20 cellular contexts compared by ENCODE assay signal in the genomic region with DNA sequence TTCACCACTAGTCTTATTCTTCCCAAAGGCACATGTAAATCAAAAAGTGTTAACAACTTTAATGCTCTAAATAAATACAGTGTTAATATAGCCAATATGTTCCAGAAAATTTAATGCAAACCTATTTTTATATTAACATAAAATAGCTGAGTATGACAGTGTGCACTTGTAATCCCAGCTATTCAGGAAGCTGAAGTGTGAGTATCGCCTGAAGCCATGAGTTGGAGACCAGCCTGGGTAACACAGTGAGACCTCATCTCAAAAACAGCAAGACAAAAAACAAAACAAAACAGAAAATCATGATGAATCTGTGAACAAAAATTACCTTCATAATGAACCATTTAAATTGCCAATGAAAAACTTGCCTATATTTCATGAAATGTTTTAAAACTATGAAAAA.
DNase-seq lines count a peak whose midpoint lies in the region; ATAC-seq and FAIRE-seq lines count a peak whose summit lies in the region.
"Had no signal": no experiment of that assay in that cellular context is flagged by ENCODE, and none has a peak within 500 bp of the region (broad histone marks: within the 10 kb centered on the region; RNA-seq: fewer than 3 reads in every experiment).

No MANE protein-coding gene starts in this region.

- H3K27ac ChIP-seq in GM23248, result no peak overlapping the region
- H3K27ac ChIP-seq: BLaER1, C4-2B had no signal

- H3K36me3 ChIP-seq in GM23248 (ENCODE audit: low read depth), result no peaks in the 10 kb centered on the region
- H3K36me3 ChIP-seq: BLaER1, HAP-1 had no signal

- H3K4me3 ChIP-seq in GM23248, result no peak overlapping the region
- H3K4me3 ChIP-seq: BLaER1, HAP-1 had no signal

- no peaks in the 10 kb centered on the region for H3K9me3 ChIP-seq in GM23248 (ENCODE audit: low read depth)
- H3K9me3 ChIP-seq: BLaER1, Caco-2, HAP-1 had no signal

- peak; percentile 4 for FAIRE-seq in endometrium (lab: Jason Lieb, UNC)
- FAIRE-seq: GM12891, GM18507, H54 had no signal

- no peaks in the 10 kb centered on the region for H3F3A ChIP-seq in GM23248 (ENCODE audit: insufficient read depth)

- H4K20me1 ChIP-seq in GM23248 (ENCODE audit: insufficient read depth), result no peaks in the 10 kb centered on the region
- H4K20me1 ChIP-seq: BLaER1 had no signal

- no peaks in the 10 kb centered on the region for H3K27me3 ChIP-seq in GM23248 (replicated peaks; ENCODE audit: insufficient read depth)
- H3K27me3 ChIP-seq: BLaER1 had no signal

- intact Hi-C loops in left cardiac atrium (cut with DNase I), result no loop called here

- H2AFZ ChIP-seq in GM23248, result peak overlapping the region; percentile 29; the same call in 1 of the 2 replicates

- H3K9ac ChIP-seq in GM23248, result no peak overlapping the region
- H3K9ac ChIP-seq: BLaER1 had no signal

- H3K4me1 ChIP-seq in GM23248 (ENCODE audit: insufficient read depth), result no peaks in the 10 kb centered on the region; the same call in 1 of the 2 replicates
- H3K4me1 ChIP-seq: BLaER1, Caco-2, HAP-1 had no signal

- no peaks in the 10 kb centered on the region for H3K9me2 ChIP-seq in GM23248 (ENCODE audit: insufficient read depth)

- 86 to 90% methylated on average over 1 of the region's 1 CpG for WGBS in GM23248 (ENCODE audit: low coverage in 1 of 2, low lambda C conversion rate in 2 of 2, missing lambda C conversion rate in 2 of 2), 2 experiments

- no peak overlapping the region for H3K4me2 ChIP-seq in GM23248 (ENCODE audit: unreplicated experiment)
- H3K4me2 ChIP-seq: BLaER1 had no signal

- DNase-seq in EH (ENCODE audit: low read depth), result peak; percentile 62
- DNase-seq in GM23248, result peak; percentile 15
- DNase-seq in left cardiac atrium, result no peak
- DNase-seq: Caco-2; CD4-positive, CD25-positive, alpha-beta regulatory T cell; CD8-positive, alpha-beta T cell; DMS153; DND-41; GF-D8; GOT3; HFFc6 had no signal

- ATAC-seq in HG03196 (IDR thresholded peaks at IDR 0.05; ENCODE audit: unreplicated experiment) (no peak), HG02938 (IDR thresholded peaks at IDR 0.05; ENCODE audit: unreplicated experiment) (no peak), left cardiac atrium (no peak)
- ATAC-seq: CD8-positive, alpha-beta T cell had no signal

- in situ Hi-C loops in GM23248 (cut with MboI), result no loop called here

- H3K79me2 ChIP-seq in GM23248 (ENCODE audit: insufficient read depth), result no peaks in the 10 kb centered on the region
